Comparison of ENCODE assay signal across 18 cellular contexts in the genomic region with DNA sequence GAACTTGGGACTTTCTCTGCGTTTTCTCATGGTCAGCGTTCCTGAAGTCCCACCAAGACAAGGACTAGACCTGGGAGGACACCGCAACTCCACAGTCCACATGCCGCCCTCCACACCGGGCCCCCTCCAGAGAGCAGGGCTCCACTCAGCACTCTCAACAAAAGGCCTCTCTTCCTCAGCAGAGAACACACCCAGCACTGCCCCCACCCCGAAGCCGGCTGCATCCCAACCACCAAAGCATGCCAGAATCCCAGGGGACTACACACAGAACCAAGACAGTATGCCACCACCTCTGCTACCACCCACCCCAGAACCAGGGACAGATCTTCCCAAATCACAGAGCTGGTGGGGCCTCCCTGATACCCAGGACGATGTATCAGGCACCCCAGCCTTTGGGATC.
DNase-seq lines count a peak whose midpoint lies in the region; ATAC-seq and TF ChIP-seq lines count a peak whose summit lies in the region.
"Had no signal": no experiment of that assay in that cellular context is flagged by ENCODE, and none has a peak within 500 bp of the region (broad histone marks: within the 10 kb centered on the region; RNA-seq: fewer than 3 reads in every experiment).

No MANE protein-coding gene starts in this region.

- CTCF ChIA-PET in activated naive CD4-positive, alpha-beta T cell treated with anti-CD3 and anti-CD28 coated beads, Interleukin-2, amount 10 ng/mL, durations not matched to agents 7 days and 5 days (lab: Charles Lee), result no interaction called here

- no peak overlapping the region for H3K4me3 ChIP-seq in effector memory CD4-positive, alpha-beta T cell (ENCODE audit: insufficient read depth, low read depth, low read length, poor library complexity, severe bottlenecking)
- H3K4me3 ChIP-seq in tibial artery, result no peak overlapping the region
- H3K4me3 ChIP-seq: coronary artery, GM23248 had no signal

- H3K4me1 ChIP-seq in effector memory CD4-positive, alpha-beta T cell (ENCODE audit: control insufficient read depth, insufficient read depth, low read length, poor library complexity, severe bottlenecking), result peaks cover 88% of the 10 kb centered on the region
- H3K4me1 ChIP-seq in tibial artery, result no peaks in the 10 kb centered on the region

- no peak for TF ChIP-seq CTCF in tibial artery (IDR thresholded peaks at IDR 0.05)

- peaks cover 29% of the 10 kb centered on the region for H3K36me3 ChIP-seq in effector memory CD4-positive, alpha-beta T cell (ENCODE audit: control insufficient read depth, insufficient read depth, low read length)
- no peaks in the 10 kb centered on the region for H3K36me3 ChIP-seq in tibial artery

- H3K4me1 Mint-ChIP-seq in activated naive CD4-positive, alpha-beta T cell treated with anti-CD3 and anti-CD28 coated beads, Interleukin-2, amount 10 ng/mL, durations not matched to agents 7 days and 5 days, result peaks cover 96% of the 10 kb centered on the region
- H3K4me1 Mint-ChIP-seq in stimulated activated naive CD8-positive, alpha-beta T cell treated with anti-CD3 and anti-CD28 coated beads, Interleukin-15, amount 100 ng/mL, for 72 hours, result peaks cover 96% of the 10 kb centered on the region

- no peak for ATAC-seq in stimulated activated naive CD8-positive, alpha-beta T cell treated with anti-CD3 and anti-CD28 coated beads, Interleukin-15, amount 100 ng/mL, for 72 hours
- ATAC-seq in HG02763 (IDR thresholded peaks at IDR 0.05; ENCODE audit: unreplicated experiment), result no peak
- ATAC-seq: left cardiac atrium had no signal

- H3K9me3 Mint-ChIP-seq in activated naive CD4-positive, alpha-beta T cell treated with anti-CD3 and anti-CD28 coated beads, Interleukin-2, amount 10 ng/mL, durations not matched to agents 7 days and 5 days, result no peaks in the 10 kb centered on the region
- H3K9me3 Mint-ChIP-seq in stimulated activated naive CD8-positive, alpha-beta T cell treated with anti-CD3 and anti-CD28 coated beads, Interleukin-15, amount 100 ng/mL, for 72 hours, result no peaks in the 10 kb centered on the region
- H3K9me3 Mint-ChIP-seq: nephron had no signal

- intact Hi-C loops in tibial artery (cut with DNase I; ENCODE audit: low total_unique reads), result no loop called here

- H3K27ac Mint-ChIP-seq in activated naive CD4-positive, alpha-beta T cell treated with anti-CD3 and anti-CD28 coated beads, Interleukin-2, amount 10 ng/mL, durations not matched to agents 7 days and 5 days, result peak overlapping the region; percentile 94
- H3K27ac Mint-ChIP-seq in stimulated activated naive CD8-positive, alpha-beta T cell treated with anti-CD3 and anti-CD28 coated beads, Interleukin-15, amount 100 ng/mL, for 72 hours, result peak overlapping the region; percentile 88 to 97
- H3K27ac Mint-ChIP-seq: nephron had no signal

- H3K4me3 Mint-ChIP-seq in activated naive CD4-positive, alpha-beta T cell treated with anti-CD3 and anti-CD28 coated beads, Interleukin-2, amount 10 ng/mL, durations not matched to agents 7 days and 5 days, result peak overlapping the region; percentile 62
- peak overlapping the region; percentile 89 for H3K4me3 Mint-ChIP-seq in stimulated activated naive CD8-positive, alpha-beta T cell treated with anti-CD3 and anti-CD28 coated beads, Interleukin-15, amount 100 ng/mL, for 72 hours
- H3K4me3 Mint-ChIP-seq: CD14-positive monocyte, nephron had no signal

- H3K27ac ChIP-seq in effector memory CD4-positive, alpha-beta T cell (ENCODE audit: insufficient read depth, low read length, poor library complexity, severe bottlenecking), result peak overlapping the region; percentile 51
- H3K27ac ChIP-seq in tibial artery, result no peak overlapping the region
- H3K27ac ChIP-seq: coronary artery, GM23248 had no signal

- peaks cover 78% of the 10 kb centered on the region for H3K36me3 Mint-ChIP-seq in activated naive CD4-positive, alpha-beta T cell treated with anti-CD3 and anti-CD28 coated beads, Interleukin-2, amount 10 ng/mL, durations not matched to agents 7 days and 5 days
- H3K36me3 Mint-ChIP-seq: CD14-positive monocyte had no signal

- H3K27me3 ChIP-seq in effector memory CD4-positive, alpha-beta T cell (replicated peaks; ENCODE audit: control insufficient read depth, insufficient read depth, low read length, poor library complexity, severe bottlenecking), result no peaks in the 10 kb centered on the region
- H3K27me3 ChIP-seq in tibial artery, result peaks cover 0 to 17% of the 10 kb centered on the region in 2 donors

- no peak for DNase-seq in activated naive CD4-positive, alpha-beta T cell treated with anti-CD3 and anti-CD28 coated beads, Interleukin-2, amount 10 ng/mL, durations not matched to agents 7 days and 5 days
- no peak for DNase-seq in activated naive CD4-positive, alpha-beta T cell treated with Interleukin-2 at 50 U/mL for 16 hours
- peak; percentile 14 for DNase-seq in activated CD8-positive, alpha-beta memory T cell treated with anti-CD3 and anti-CD28 coated beads, Interleukin-2, amount 50 U/mL, for 4 hours
- no peak for DNase-seq in effector memory CD4-positive, alpha-beta T cell
- no peak for DNase-seq in stimulated activated naive CD8-positive, alpha-beta T cell treated with anti-CD3 and anti-CD28 coated beads, Interleukin-15, amount 100 ng/mL, for 72 hours
- DNase-seq in tibial artery, result no peak
- no peak for DNase-seq in SKM-1 treated with dmso at 0.1 percent for 144 hours (lab: John Stamatoyannopoulos, UW; ENCODE audit: unreplicated experiment)
- DNase-seq: GM23248, KG1, left cardiac atrium, mesendoderm, NCI-H146, NCI-H82, SHP77 had no signal

- no peaks in the 10 kb centered on the region for H3K27me3 Mint-ChIP-seq in activated naive CD4-positive, alpha-beta T cell treated with anti-CD3 and anti-CD28 coated beads, Interleukin-2, amount 10 ng/mL, durations not matched to agents 7 days and 5 days
- H3K27me3 Mint-ChIP-seq in stimulated activated naive CD8-positive, alpha-beta T cell treated with anti-CD3 and anti-CD28 coated beads, Interleukin-15, amount 100 ng/mL, for 72 hours, result no peaks in the 10 kb centered on the region

- H3K9me3 ChIP-seq in effector memory CD4-positive, alpha-beta T cell (ENCODE audit: control insufficient read depth, low read length), result no peaks in the 10 kb centered on the region
- H3K9me3 ChIP-seq in tibial artery, result no peaks in the 10 kb centered on the region
